ENCODE assay signal across 1 cellular context in the genomic region with DNA sequence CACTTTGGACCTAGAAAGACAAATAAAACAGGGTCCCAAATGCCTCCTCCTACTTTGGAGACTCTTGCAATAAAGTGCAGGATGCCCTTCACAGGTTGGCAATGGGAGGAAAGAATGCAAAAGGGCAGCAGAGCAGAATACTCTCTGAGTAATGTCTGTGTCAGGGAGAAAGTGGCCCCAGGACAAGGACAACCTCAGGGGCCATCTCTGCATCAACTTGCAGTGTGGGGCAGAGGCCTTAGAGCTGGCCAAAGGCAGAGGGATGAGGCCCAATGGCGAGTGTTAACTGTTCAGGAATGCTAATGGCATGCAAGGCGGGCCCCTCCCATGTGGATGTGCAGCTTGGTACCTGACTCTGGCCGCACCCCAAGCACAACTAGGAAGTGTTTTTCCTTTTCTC.
TF ChIP-seq lines count a peak whose summit lies in the region.

No MANE protein-coding gene starts in this region.

TF ChIP-seq in GM23338, 12 proteins besides CTCF, POLR2A, EP300 and RAD21:
- TF ChIP-seq STAT1 (IDR thresholded peaks at IDR 0.05; ENCODE audit: unreplicated experiment), result no peak
